ENCODE assay signal across 28 cellular contexts in genomic region chr22:17271711-17272451, GRCh38. TPM values are rescaled to one million over a fixed set of nuclear protein-coding genes. Genes with fewer than 3 reads are reported as not detected.
DNase-seq lines count a peak whose midpoint lies in the region; ATAC-seq, FAIRE-seq and TF ChIP-seq lines count a peak whose summit lies in the region.
"Had no signal": no experiment of that assay in that cellular context is flagged by ENCODE, and none has a peak within 500 bp of the region (broad histone marks: within the 10 kb centered on the region; RNA-seq: fewer than 3 reads in every experiment).

No MANE protein-coding gene starts in this region.

- H3K27me3 Mint-ChIP-seq in endothelial cell (ENCODE audit: unreplicated experiment) (peaks cover 3% of the 10 kb centered on the region), T-helper 17 cell (no peaks in the 10 kb centered on the region)
- H3K27me3 Mint-ChIP-seq: activated CD8-positive, alpha-beta memory T cell treated with anti-CD3 and anti-CD28 coated beads, Interleukin-2, amount 10 ng/mL, durations not matched to agents 7 days and 5 days had no signal

- no peak overlapping the region for H3K27ac ChIP-seq in Karpas-422 (ENCODE audit: low read length)
- H3K27ac ChIP-seq: cardiac muscle cell, RWPE1, suprapubic skin had no signal

- H3K4me3 ChIP-seq in Karpas-422 (ENCODE audit: low read length): no peak overlapping the region
- H3K4me3 ChIP-seq: cardiac muscle cell, SK-N-MC, suprapubic skin had no signal

- H3K4me1 Mint-ChIP-seq in endothelial cell (ENCODE audit: unreplicated experiment) (peaks cover 27% of the 10 kb centered on the region), T-helper 17 cell (peaks cover 4% of the 10 kb centered on the region)

- no peak overlapping the region for H3K4me2 ChIP-seq in Karpas-422 (ENCODE audit: low read depth, low read length, poor library complexity, severe bottlenecking)

- no peaks in the 10 kb centered on the region for H3K79me2 ChIP-seq in Karpas-422 (ENCODE audit: low read length)

- H3K9ac ChIP-seq in Karpas-422 (ENCODE audit: low read length): no peak overlapping the region

- H3K9me2 ChIP-seq in Karpas-422 (replicated peaks; ENCODE audit: insufficient read depth, low read length): no peaks in the 10 kb centered on the region

- H4K20me1 ChIP-seq in Karpas-422 (ENCODE audit: insufficient read depth, low read depth, low read length): no peaks in the 10 kb centered on the region

- H3K27me3 ChIP-seq in Karpas-422 (ENCODE audit: low read length): no peaks in the 10 kb centered on the region
- H3K27me3 ChIP-seq: cardiac muscle cell, suprapubic skin had no signal

- H3K36me3 Mint-ChIP-seq in endothelial cell (ENCODE audit: low read depth, unreplicated experiment) (no peaks in the 10 kb centered on the region), T-helper 17 cell (ENCODE audit: low read depth) (no peaks in the 10 kb centered on the region)
- H3K36me3 Mint-ChIP-seq: activated CD8-positive, alpha-beta memory T cell treated with anti-CD3 and anti-CD28 coated beads, Interleukin-2, amount 10 ng/mL, durations not matched to agents 7 days and 5 days; activated naive CD4-positive, alpha-beta T cell treated with anti-CD3 and anti-CD28 coated beads, Interleukin-2, amount 10 ng/mL, durations not matched to agents 7 days and 5 days had no signal

- H3K9me3 ChIP-seq in Karpas-422 (ENCODE audit: low read length): no peaks in the 10 kb centered on the region
- H3K9me3 ChIP-seq in T-helper 17 cell (ENCODE audit: control insufficient read depth, low read length, poor library complexity, severe bottlenecking): no peaks in the 10 kb centered on the region
- H3K9me3 ChIP-seq: suprapubic skin had no signal

- FAIRE-seq in GM12892 (lab: Jason Lieb, UNC): no peak
- FAIRE-seq: endothelial cell of umbilical vein, GM19239, keratinocyte, small intestine, urothelium cell line had no signal

- H3K36me3 ChIP-seq in Karpas-422 (ENCODE audit: insufficient read depth, low read length): no peaks in the 10 kb centered on the region
- H3K36me3 ChIP-seq: cardiac muscle cell, suprapubic skin had no signal

- no peaks in the 10 kb centered on the region for H3K9me3 Mint-ChIP-seq in endothelial cell (ENCODE audit: unreplicated experiment)
- H3K9me3 Mint-ChIP-seq: activated naive CD4-positive, alpha-beta T cell treated with anti-CD3 and anti-CD28 coated beads, Interleukin-2, amount 10 ng/mL, durations not matched to agents 7 days and 5 days; T-helper 1 cell treated with Interleukin-12 subunit alpha and Interleukin-12 subunit beta and Interleukin-4 antibody, amounts not matched to agents 30 μg/mL and 1 μg/mL, for 36 hours had no signal

- H3K4me3 Mint-ChIP-seq in endothelial cell (ENCODE audit: unreplicated experiment) (no peak overlapping the region), T-helper 17 cell (no peak overlapping the region)
- H3K4me3 Mint-ChIP-seq: activated CD8-positive, alpha-beta memory T cell treated with anti-CD3 and anti-CD28 coated beads, Interleukin-2, amount 10 ng/mL, durations not matched to agents 7 days and 5 days; activated naive CD4-positive, alpha-beta T cell treated with anti-CD3 and anti-CD28 coated beads, Interleukin-2, amount 10 ng/mL, durations not matched to agents 7 days and 5 days; T-helper 1 cell treated with Interleukin-12 subunit alpha and Interleukin-12 subunit beta and Interleukin-4 antibody, amounts not matched to agents 30 μg/mL and 1 μg/mL, for 36 hours had no signal

- no peak overlapping the region for H2AFZ ChIP-seq in Karpas-422 (ENCODE audit: low read length)

- no peak for TF ChIP-seq POLR2A in GM12892 (IDR thresholded peaks at IDR 0.05; ENCODE audit: low read depth, low read length)

- intact Hi-C loops in posterior vena cava (cut with DNase I): no loop called here

- peak; percentile 0 for DNase-seq in D341Med (ENCODE audit: low spot score)
- DNase-seq in Karpas-422: peak; percentile 51
- DNase-seq in endothelial cell (ENCODE audit: low spot score): no peak
- DNase-seq in posterior vena cava (ENCODE audit: low spot score): peak; percentile 69
- no peak for DNase-seq in midbrain (lab: John Stamatoyannopoulos, UW)
- DNase-seq in GM12892 (ENCODE audit: insufficient read length): no peak
- DNase-seq in T-helper 17 cell: no peak
- DNase-seq: ACHN; activated CD4-positive, alpha-beta T cell treated with anti-CD3 and anti-CD28 coated beads, Interleukin-2, amount 50 U/mL, for 1 hour; activated CD8-positive, alpha-beta memory T cell treated with anti-CD3 and anti-CD28 coated beads, Interleukin-2, amount 10 ng/mL, durations not matched to agents 7 days and 5 days; Calu3; dermis blood vessel endothelial cell; EL; KBM-7; NCI-H524 treated with DMSO at 0.1 percent for 48 hours; occipital lobe; small intestine had no signal

- TF ChIP-seq CTCF in endothelial cell (IDR thresholded peaks at IDR 0.05; ENCODE audit: unreplicated experiment): peak; percentile 60

- ATAC-seq in HG02938 (IDR thresholded peaks at IDR 0.05; ENCODE audit: unreplicated experiment) (no peak), T-helper 17 cell (no peak)
- ATAC-seq: activated CD8-positive, alpha-beta memory T cell treated with anti-CD3 and anti-CD28 coated beads, Interleukin-2, amount 10 ng/mL, durations not matched to agents 7 days and 5 days had no signal

- no peaks in the 10 kb centered on the region for H3K4me1 ChIP-seq in Karpas-422 (ENCODE audit: low read length)

- H3K27ac Mint-ChIP-seq in endothelial cell (ENCODE audit: unreplicated experiment) (no peak overlapping the region), T-helper 17 cell (no peak overlapping the region)
- H3K27ac Mint-ChIP-seq: activated CD8-positive, alpha-beta memory T cell treated with anti-CD3 and anti-CD28 coated beads, Interleukin-2, amount 10 ng/mL, durations not matched to agents 7 days and 5 days; activated naive CD4-positive, alpha-beta T cell treated with anti-CD3 and anti-CD28 coated beads, Interleukin-2, amount 10 ng/mL, durations not matched to agents 7 days and 5 days had no signal

RNA-seq across cellular contexts. Expression of gene ADA2, which starts 52.6 kb away (rescaled TPM):
- 38.5 and 43.6 TPM in 2 replicates for total RNA-seq in Karpas-422 (2014; rRNA removed; shearing (Covaris generic); ENCODE audit: low replicate concordance)
- total RNA-seq in endothelial cell (ENCODE audit: unreplicated experiment): 12.6 TPM
- 10 to 100 TPM in 1 of 2 donors, 1 to 10 TPM in 1; 7.4 to 11.8 TPM for total RNA-seq in posterior vena cava
- polyA plus RNA-seq in GM12892 (2012; ENCODE audit: missing spikeins): 4.0 TPM
- 10 to 100 TPM; 57.2 to 88.5 TPM for total RNA-seq in T-helper 17 cell
- total RNA-seq: Calu3 had no signal
- polyA plus RNA-seq: keratinocyte had no signal

Comparison
In these comparisons a context has a peak if more than half of its experiments do, and no peak if none do; other contexts are left out.
1. DNase-seq: peak in D341Med (single experiment), Karpas-422 (single experiment) and posterior vena cava (single experiment); none in endothelial cell (single experiment), midbrain (single experiment), GM12892 (single experiment) and T-helper 17 cell (0 of 3).